In the genomic region with DNA sequence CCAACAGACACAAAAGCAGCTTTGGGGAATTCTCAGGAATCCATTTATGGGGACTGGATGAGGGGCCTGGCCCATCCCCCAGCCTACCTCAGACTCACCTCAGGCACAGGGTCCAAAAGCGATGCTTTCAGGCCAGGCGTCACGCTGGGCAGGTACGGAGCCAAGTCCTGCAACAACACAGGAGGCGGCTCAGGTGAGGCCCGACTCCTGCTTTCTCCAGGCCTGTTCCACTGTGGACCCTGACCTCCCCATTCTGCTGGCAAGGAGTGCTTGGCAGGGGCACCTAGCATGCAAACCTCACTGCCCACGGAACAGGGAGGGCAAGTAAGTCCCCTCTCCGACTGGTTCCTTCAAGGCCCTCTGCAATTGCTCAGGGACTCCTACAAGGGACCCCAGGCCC, we compare ENCODE assay signal across 29 cellular contexts.
"Had no signal": no experiment of that assay in that cellular context is flagged by ENCODE, and none has a peak within 500 bp of the region (broad histone marks: within the 10 kb centered on the region; RNA-seq: fewer than 3 reads in every experiment).

No MANE protein-coding gene starts in this region.

- H3K9me3 ChIP-seq: heart left ventricle had no signal

- H3K27ac ChIP-seq: brain microvascular endothelial cell, heart left ventricle had no signal

- H3K4me3 Mint-ChIP-seq: activated CD4-positive, alpha-beta memory T cell treated with anti-CD3 and anti-CD28 coated beads for 36 hours; activated CD4-positive, alpha-beta T cell treated with anti-CD3 and anti-CD28 coated beads for 36 hours; activated CD4-positive, alpha-beta T cell treated with anti-CD3 and anti-CD28 coated beads, Interleukin-2, amount 10 ng/mL, durations not matched to agents 24 days and 14 days; activated CD8-positive, alpha-beta memory T cell treated with anti-CD3 and anti-CD28 coated beads, Interleukin-2, amount 10 ng/mL, durations not matched to agents 7 days and 5 days; activated CD8-positive, alpha-beta T cell treated with anti-CD3 and anti-CD28 coated beads, Interleukin-2, amount 10 ng/mL, durations not matched to agents 7 days and 5 days; activated naive CD4-positive, alpha-beta T cell treated with anti-CD3 and anti-CD28 coated beads, Interleukin-2, amount 10 ng/mL, durations not matched to agents 7 days and 5 days; activated naive CD8-positive, alpha-beta T cell; activated T-helper 1 cell treated with anti-CD3 and anti-CD28 coated beads, Interleukin-12 subunit alpha, Interleukin-12 subunit beta, Interleukin-2, Interleukin-4 antibody, amounts not matched to agents 30 ng/mL and 10 ng/mL and 1 ng/mL, durations not matched to agents 14 hours and 24 hours and 36 hours had no signal

- H3K4me1 ChIP-seq: heart left ventricle had no signal

- FAIRE-seq: astrocyte, colon, endometrium, frontal cortex had no signal

- H3K4me1 Mint-ChIP-seq: activated CD4-positive, alpha-beta T cell treated with anti-CD3 and anti-CD28 coated beads for 36 hours had no signal

- H3K4me3 ChIP-seq: heart left ventricle had no signal

- DNase-seq: activated CD4-positive, alpha-beta memory T cell treated with anti-CD3 and anti-CD28 coated beads for 36 hours; activated CD4-positive, alpha-beta T cell treated with anti-CD3 and anti-CD28 coated beads for 36 hours; activated CD4-positive, alpha-beta T cell treated with anti-CD3 and anti-CD28 coated beads, Interleukin-2, amount 10 ng/mL, durations not matched to agents 24 days and 14 days; activated CD4-positive, CD25-positive, alpha-beta regulatory T cell; activated CD4-positive, CD25-positive, alpha-beta regulatory T cell treated with anti-CD3 and anti-CD28 coated beads, Interleukin-2, amount 50 U/mL, for 72 hours; activated CD8-positive, alpha-beta memory T cell treated with anti-CD3 and anti-CD28 coated beads, Interleukin-2, amount 10 ng/mL, durations not matched to agents 7 days and 5 days; activated CD8-positive, alpha-beta memory T cell treated with anti-CD3 and anti-CD28 coated beads, Interleukin-2, amount 50 U/mL, for 4 hours; activated CD8-positive, alpha-beta T cell treated with anti-CD3 and anti-CD28 coated beads, Interleukin-2, amount 10 ng/mL, durations not matched to agents 7 days and 5 days; activated effector memory CD4-positive, alpha-beta T cell treated with anti-CD3 and anti-CD28 coated beads, Interleukin-2, amount 50 U/mL, for 16 hours; activated naive CD4-positive, alpha-beta T cell treated with anti-CD3 and anti-CD28 coated beads, Interleukin-2, amount 10 ng/mL, durations not matched to agents 7 days and 5 days; activated T-cell treated with anti-CD3 and anti-CD28 coated beads, Interleukin-2, amount 50 U/mL, for 1 hour; activated T-cell treated with anti-CD3 and anti-CD28 coated beads, Interleukin-2, amount 50 U/mL, for 48 hours; amniotic stem cell; anterior cingulate cortex; brain microvascular endothelial cell; caudate nucleus; cortex of kidney; effector CD8-positive, alpha-beta T cell; foreskin fibroblast; glutamatergic neuron; heart left ventricle; T-helper 2 cell had no signal

- H3K9me3 Mint-ChIP-seq: activated CD4-positive, alpha-beta memory T cell treated with anti-CD3 and anti-CD28 coated beads for 36 hours; activated CD4-positive, alpha-beta T cell treated with anti-CD3 and anti-CD28 coated beads, Interleukin-2, amount 10 ng/mL, durations not matched to agents 24 days and 14 days; activated naive CD4-positive, alpha-beta T cell treated with anti-CD3 and anti-CD28 coated beads, Interleukin-2, amount 10 ng/mL, durations not matched to agents 7 days and 5 days; activated T-helper 1 cell treated with anti-CD3 and anti-CD28 coated beads, Interleukin-12 subunit alpha, Interleukin-12 subunit beta, Interleukin-2, Interleukin-4 antibody, amounts not matched to agents 30 ng/mL and 10 ng/mL and 1 ng/mL, durations not matched to agents 14 hours and 24 hours and 36 hours; activated T-helper 2 cell treated with anti-CD3 and anti-CD28 coated beads, Interferon-gamma antibody, Interleukin-2, Interleukin-4, amounts not matched to agents 10 μg/mL and 5 μg/mL and 100 μg/mL, durations not matched to agents 14 hours and 24 hours and 36 hours had no signal

- H3K27me3 ChIP-seq: brain microvascular endothelial cell, heart left ventricle had no signal

- H3K27me3 Mint-ChIP-seq: activated CD4-positive, alpha-beta memory T cell treated with anti-CD3 and anti-CD28 coated beads for 36 hours; activated CD4-positive, alpha-beta T cell treated with anti-CD3 and anti-CD28 coated beads for 36 hours; activated CD4-positive, alpha-beta T cell treated with anti-CD3 and anti-CD28 coated beads, Interleukin-2, amount 10 ng/mL, durations not matched to agents 24 days and 14 days; activated CD8-positive, alpha-beta memory T cell treated with anti-CD3 and anti-CD28 coated beads, Interleukin-2, amount 10 ng/mL, durations not matched to agents 7 days and 5 days; activated naive CD4-positive, alpha-beta T cell treated with anti-CD3 and anti-CD28 coated beads, Interleukin-2, amount 10 ng/mL, durations not matched to agents 7 days and 5 days; activated naive CD8-positive, alpha-beta T cell had no signal

- ATAC-seq: activated CD4-positive, alpha-beta T cell treated with anti-CD3 and anti-CD28 coated beads for 36 hours; activated CD8-positive, alpha-beta memory T cell treated with anti-CD3 and anti-CD28 coated beads, Interleukin-2, amount 10 ng/mL, durations not matched to agents 7 days and 5 days; activated CD8-positive, alpha-beta T cell treated with anti-CD3 and anti-CD28 coated beads, Interleukin-2, amount 10 ng/mL, durations not matched to agents 7 days and 5 days had no signal

- H3K27ac Mint-ChIP-seq: activated CD4-positive, alpha-beta memory T cell treated with anti-CD3 and anti-CD28 coated beads for 36 hours; activated CD4-positive, alpha-beta T cell treated with anti-CD3 and anti-CD28 coated beads for 36 hours; activated CD4-positive, alpha-beta T cell treated with anti-CD3 and anti-CD28 coated beads, Interleukin-2, amount 10 ng/mL, durations not matched to agents 24 days and 14 days; activated CD8-positive, alpha-beta memory T cell treated with anti-CD3 and anti-CD28 coated beads, Interleukin-2, amount 10 ng/mL, durations not matched to agents 7 days and 5 days; activated CD8-positive, alpha-beta T cell treated with anti-CD3 and anti-CD28 coated beads, Interleukin-2, amount 10 ng/mL, durations not matched to agents 7 days and 5 days; activated naive CD8-positive, alpha-beta T cell; activated T-helper 1 cell treated with anti-CD3 and anti-CD28 coated beads, Interleukin-12 subunit alpha, Interleukin-12 subunit beta, Interleukin-2, Interleukin-4 antibody, amounts not matched to agents 30 ng/mL and 10 ng/mL and 1 ng/mL, durations not matched to agents 14 hours and 24 hours and 36 hours; activated T-helper 2 cell treated with anti-CD3 and anti-CD28 coated beads, Interferon-gamma antibody, Interleukin-2, Interleukin-4, amounts not matched to agents 10 μg/mL and 5 μg/mL and 100 μg/mL, durations not matched to agents 14 hours and 24 hours and 36 hours had no signal
